ENCODE assay signal across 8 cellular contexts in genomic region chr2:85327757-85328617, GRCh38. TPM values are rescaled to one million over a fixed set of nuclear protein-coding genes. Genes with fewer than 3 reads are reported as not detected.
A peak's percentile ranks its signal among the peaks of the same experiment; 100 is the strongest.
DNase-seq lines count a peak whose midpoint lies in the region; ATAC-seq and TF ChIP-seq lines count a peak whose summit lies in the region.

TGOLN2 (minus strand) TSS chr2:85327989; CDS start chr2:85327962, 27 bp downstream.

- peak; percentile 92 for ATAC-seq in GM23338
- ATAC-seq in naive B cell (ENCODE audit: low read depth in 2 of 2): peak; percentile 87 to 89
- peak; percentile 91 for ATAC-seq in stimulated activated effector memory CD8-positive, alpha-beta T cell treated with anti-CD3 and anti-CD28 coated beads, Interleukin-12 subunit alpha, Interleukin-12 subunit beta, amount 100 ng/mL, for 72 hours

- DNase-seq in Daoy (ENCODE audit: low read depth) (peak; percentile 95), GM23338 (ENCODE audit: low spot score) (peak; percentile 97), LHCN-M2 (ENCODE audit: low read depth) (peak; percentile 90), RPMI7951 (ENCODE audit: low read depth) (peak; percentile 92), fibroblast of gingiva (ENCODE audit: low read depth) (peak; percentile 89), naive B cell (peak; percentile 92)
- DNase-seq in activated T-helper 1 cell treated with anti-CD3 and anti-CD28 coated beads, Interleukin-12 subunit alpha, Interleukin-12 subunit beta, Interleukin-2, Interleukin-4 antibody, amounts not matched to agents 30 ng/mL and 10 ng/mL and 1 ng/mL, durations not matched to agents 14 hours and 24 hours and 36 hours (ENCODE audit: low spot score): peak; percentile 92
- peak; percentile 88 to 94 for DNase-seq in stimulated activated effector memory CD8-positive, alpha-beta T cell treated with anti-CD3 and anti-CD28 coated beads, Interleukin-12 subunit alpha, Interleukin-12 subunit beta, amount 100 ng/mL, for 72 hours (ENCODE audit: low spot score in 2 of 2)

- H3K4me3 Mint-ChIP-seq in GM23338 (peak within 1 kb of the TSS; percentile 91), naive B cell (peak within 1 kb of the TSS; percentile 95 to 99 (median 98))
- peak within 1 kb of the TSS; percentile 95 for H3K4me3 Mint-ChIP-seq in activated T-helper 1 cell treated with anti-CD3 and anti-CD28 coated beads, Interleukin-12 subunit alpha, Interleukin-12 subunit beta, Interleukin-2, Interleukin-4 antibody, amounts not matched to agents 30 ng/mL and 10 ng/mL and 1 ng/mL, durations not matched to agents 14 hours and 24 hours and 36 hours
- peak within 1 kb of the TSS; percentile 99 for H3K4me3 Mint-ChIP-seq in stimulated activated effector memory CD8-positive, alpha-beta T cell treated with anti-CD3 and anti-CD28 coated beads, Interleukin-12 subunit alpha, Interleukin-12 subunit beta, amount 100 ng/mL, for 72 hours

- peak within 1 kb of the TSS; percentile 98 for H3K4me3 ChIP-seq in GM23338

- peaks cover 37% of the 10 kb centered on the region for H3K4me1 ChIP-seq in GM23338 (ENCODE audit: insufficient read depth)

- peaks cover 39% of the 10 kb centered on the region for H3K79me2 ChIP-seq in GM23338 (replicated peaks; ENCODE audit: insufficient read depth)

- H3K27ac ChIP-seq in GM23338 (ENCODE audit: low read depth): peak within 1 kb of the TSS; percentile 95

- H3K36me3 Mint-ChIP-seq in GM23338 (ENCODE audit: low read depth) (peaks cover 45% of the 10 kb centered on the region), naive B cell (peaks cover 9 to 10% of the 10 kb centered on the region in 2 donors)
- H3K36me3 Mint-ChIP-seq in activated T-helper 1 cell treated with anti-CD3 and anti-CD28 coated beads, Interleukin-12 subunit alpha, Interleukin-12 subunit beta, Interleukin-2, Interleukin-4 antibody, amounts not matched to agents 30 ng/mL and 10 ng/mL and 1 ng/mL, durations not matched to agents 14 hours and 24 hours and 36 hours (ENCODE audit: low read depth): peaks cover 41% of the 10 kb centered on the region
- H3K36me3 Mint-ChIP-seq in stimulated activated effector memory CD8-positive, alpha-beta T cell treated with anti-CD3 and anti-CD28 coated beads, Interleukin-12 subunit alpha, Interleukin-12 subunit beta, amount 100 ng/mL, for 72 hours: peaks cover 59% of the 10 kb centered on the region

- intact Hi-C loops in activated T-helper 1 cell treated with anti-CD3 and anti-CD28 coated beads, Interleukin-12 subunit alpha, Interleukin-12 subunit beta, Interleukin-2, Interleukin-4 antibody, amounts not matched to agents 30 ng/mL and 10 ng/mL and 1 ng/mL, durations not matched to agents 14 hours and 24 hours and 36 hours (cut with micrococcal nuclease): loop anchor here (1.0 to 5.0 kb wide), 7 partner anchors 26 to 1113 kb away; partner anchors contain the start of genes ELMOD3, IMMT, KCMF1 and KDM3A

- H3K27me3 Mint-ChIP-seq in GM23338 (ENCODE audit: insufficient read depth, low read depth, poor library complexity): peaks cover 9% of the 10 kb centered on the region
- H3K27me3 Mint-ChIP-seq in activated T-helper 1 cell treated with anti-CD3 and anti-CD28 coated beads, Interleukin-12 subunit alpha, Interleukin-12 subunit beta, Interleukin-2, Interleukin-4 antibody, amounts not matched to agents 30 ng/mL and 10 ng/mL and 1 ng/mL, durations not matched to agents 14 hours and 24 hours and 36 hours (ENCODE audit: insufficient read depth): no peaks in the 10 kb centered on the region
- no peaks in the 10 kb centered on the region for H3K27me3 Mint-ChIP-seq in naive B cell

- no peaks in the 10 kb centered on the region for H3K27me3 ChIP-seq in GM23338 (ENCODE audit: insufficient read depth)

- peak within 1 kb of the TSS; percentile 99 for H3K27ac Mint-ChIP-seq in GM23338
- H3K27ac Mint-ChIP-seq in activated T-helper 1 cell treated with anti-CD3 and anti-CD28 coated beads, Interleukin-12 subunit alpha, Interleukin-12 subunit beta, Interleukin-2, Interleukin-4 antibody, amounts not matched to agents 30 ng/mL and 10 ng/mL and 1 ng/mL, durations not matched to agents 14 hours and 24 hours and 36 hours: peak within 1 kb of the TSS; percentile 99
- H3K27ac Mint-ChIP-seq in naive B cell: peak within 1 kb of the TSS; percentile 99 to 100 (median 100)
- H3K27ac Mint-ChIP-seq in stimulated activated effector memory CD8-positive, alpha-beta T cell treated with anti-CD3 and anti-CD28 coated beads, Interleukin-12 subunit alpha, Interleukin-12 subunit beta, amount 100 ng/mL, for 72 hours: peak within 1 kb of the TSS; percentile 96

- peaks cover 23% of the 10 kb centered on the region for H4K20me1 ChIP-seq in GM23338 (replicated peaks; ENCODE audit: insufficient read depth)

- H3K4me1 Mint-ChIP-seq in GM23338 (peaks cover 44% of the 10 kb centered on the region), naive B cell (peaks cover 40 to 64% (median 58%) of the 10 kb centered on the region in 3 donors)
- H3K4me1 Mint-ChIP-seq in activated T-helper 1 cell treated with anti-CD3 and anti-CD28 coated beads, Interleukin-12 subunit alpha, Interleukin-12 subunit beta, Interleukin-2, Interleukin-4 antibody, amounts not matched to agents 30 ng/mL and 10 ng/mL and 1 ng/mL, durations not matched to agents 14 hours and 24 hours and 36 hours (ENCODE audit: low read depth): peaks cover 34% of the 10 kb centered on the region
- H3K4me1 Mint-ChIP-seq in stimulated activated effector memory CD8-positive, alpha-beta T cell treated with anti-CD3 and anti-CD28 coated beads, Interleukin-12 subunit alpha, Interleukin-12 subunit beta, amount 100 ng/mL, for 72 hours: peaks cover 59% of the 10 kb centered on the region

- no peaks in the 10 kb centered on the region; the same call in 2 of the 3 replicates for H3K9me3 Mint-ChIP-seq in GM23338
- H3K9me3 Mint-ChIP-seq in activated T-helper 1 cell treated with anti-CD3 and anti-CD28 coated beads, Interleukin-12 subunit alpha, Interleukin-12 subunit beta, Interleukin-2, Interleukin-4 antibody, amounts not matched to agents 30 ng/mL and 10 ng/mL and 1 ng/mL, durations not matched to agents 14 hours and 24 hours and 36 hours: no peaks in the 10 kb centered on the region
- no peaks in the 10 kb centered on the region for H3K9me3 Mint-ChIP-seq in naive B cell
- H3K9me3 Mint-ChIP-seq in stimulated activated effector memory CD8-positive, alpha-beta T cell treated with anti-CD3 and anti-CD28 coated beads, Interleukin-12 subunit alpha, Interleukin-12 subunit beta, amount 100 ng/mL, for 72 hours: no peaks in the 10 kb centered on the region

- peaks cover 21% of the 10 kb centered on the region for H3K36me3 ChIP-seq in GM23338 (ENCODE audit: insufficient read depth)

- TF ChIP-seq CTCF in GM23338 (conservative IDR thresholded peaks at IDR 0.05; ENCODE audit: low read depth in 2 of 2): no peak

- H2AFZ ChIP-seq in GM23338: peak within 1 kb of the TSS; percentile 78

- H3K9me2 ChIP-seq in GM23338 (ENCODE audit: insufficient read depth): no peaks in the 10 kb centered on the region

- H3F3A ChIP-seq in GM23338 (replicated peaks; ENCODE audit: low read depth): no peaks in the 10 kb centered on the region

- peak within 1 kb of the TSS; percentile 84 for H3K4me2 ChIP-seq in GM23338

TF ChIP-seq in GM23338, 12 proteins besides CTCF, POLR2A, EP300 and RAD21 (continues in another document):
- no peak for TF ChIP-seq ZNF331 (CRISPR knock-in tag; IDR thresholded peaks at IDR 0.05; ENCODE audit: low read depth)
- TF ChIP-seq CREB1 (CRISPR knock-in tag; IDR thresholded peaks at IDR 0.05; ENCODE audit: low read depth): peak; percentile 64; the same call in 1 of the 2 replicates
- TF ChIP-seq ZNF114 (CRISPR knock-in tag; IDR thresholded peaks at IDR 0.05): no peak
- TF ChIP-seq JUNB (IDR thresholded peaks at IDR 0.05; ENCODE audit: unreplicated experiment): no peak

RNA-seq across cellular contexts. Expression of gene TGOLN2, which starts in this region (rescaled TPM):
- 43.7 and 55.3 TPM in 2 replicates for total RNA-seq in Daoy (2014; rRNA removed; shearing (Covaris generic))
- total RNA-seq in GM23338 (2014; rRNA removed; shearing (Covaris generic)): 48.3 and 49.4 TPM in 2 replicates
- polyA plus RNA-seq in GM23338 (2016; fragmentation: Nextera tagmentation; extraction: Ambion mirVana) (17.8 and 20.8 TPM in 2 replicates), naive B cell (ENCODE audit: low read depth in 6 of 6) (10 to 100 TPM; 45.5 to 94.8 (median 77.3) TPM)
- 114 and 115 TPM in 2 replicates for total RNA-seq in LHCN-M2 (2014; rRNA removed)
- 56.3 TPM for polyA plus RNA-seq in LHCN-M2 (2012)
- 101 and 112 TPM in 2 replicates for total RNA-seq in RPMI7951 (2014; rRNA removed; shearing (Covaris generic))
- 102 and 104 TPM in 2 replicates for total RNA-seq in activated T-helper 1 cell treated with anti-CD3 and anti-CD28 coated beads, Interleukin-12 subunit alpha, Interleukin-12 subunit beta, Interleukin-2, Interleukin-4 antibody, amounts not matched to agents 30 ng/mL and 10 ng/mL and 1 ng/mL, durations not matched to agents 14 hours and 24 hours and 36 hours

Comparison
In these comparisons a context has a peak if more than half of its experiments do, and no peak if none do; other contexts are left out.
1. Peak in every context shown above with its lines: DNase-seq, ATAC-seq, H3K4me3 ChIP-seq and H3K27ac ChIP-seq.